28 cellular contexts compared by ENCODE assay signal in genomic region chr6:62090442-62091229, GRCh38.
"Had no signal": no experiment of that assay in that cellular context is flagged by ENCODE, and none has a peak within 500 bp of the region (broad histone marks: within the 10 kb centered on the region; RNA-seq: fewer than 3 reads in every experiment).

No MANE protein-coding gene starts in this region.

- H3K27me3 ChIP-seq: esophagus squamous epithelium, heart left ventricle, hepatocyte, ovary, sigmoid colon, suprapubic skin, transverse colon, upper lobe of right lung, uterus had no signal

- H3K4me3 Mint-ChIP-seq: effector memory CD8-positive, alpha-beta T cell; mesothelial cell of epicardium; naive thymus-derived CD4-positive, alpha-beta T cell; nephron; stimulated activated naive CD8-positive, alpha-beta T cell treated with anti-CD3 and anti-CD28 coated beads, Interleukin-15, amount 100 ng/mL, for 72 hours had no signal

- H2AFZ ChIP-seq: hepatocyte had no signal

- H3K79me2 ChIP-seq: hepatocyte had no signal

- H3K4me1 Mint-ChIP-seq: mesothelial cell of epicardium; naive thymus-derived CD4-positive, alpha-beta T cell; nephron; stimulated activated naive CD8-positive, alpha-beta T cell treated with anti-CD3 and anti-CD28 coated beads, Interleukin-15, amount 100 ng/mL, for 72 hours had no signal

- H3K9me3 ChIP-seq: esophagus squamous epithelium, mucosa of descending colon, ovary, psoas muscle, sigmoid colon, suprapubic skin, transverse colon, upper lobe of right lung, uterus had no signal

- H3K27ac ChIP-seq: esophagus squamous epithelium, heart left ventricle, hepatocyte, ovary, psoas muscle, sigmoid colon, suprapubic skin, transverse colon, upper lobe of right lung, uterus had no signal

- H3K4me2 ChIP-seq: hepatocyte had no signal

- H3K4me1 ChIP-seq: esophagus squamous epithelium, heart left ventricle, psoas muscle, sigmoid colon, suprapubic skin, transverse colon, upper lobe of right lung, uterus had no signal

- DNase-seq: cortex of kidney; effector memory CD8-positive, alpha-beta T cell; erythroblast; esophagus squamous epithelium; foreskin melanocyte; heart left ventricle; kidney; mesenchymal stem cell; mucosa of descending colon; naive thymus-derived CD4-positive, alpha-beta T cell; nucleus accumbens; ovary; posterior cingulate gyrus; psoas muscle; right cardiac atrium; sigmoid colon; stimulated activated CD4-positive, alpha-beta T cell treated with anti-CD3 and anti-CD28 coated beads, Interleukin-4, amount 100 ng/mL, for 4 hours; stimulated activated naive CD4-positive, alpha-beta T cell; stimulated activated naive CD8-positive, alpha-beta T cell treated with anti-CD3 and anti-CD28 coated beads, Interleukin-15, amount 100 ng/mL, for 72 hours; transverse colon; upper lobe of right lung; uterus had no signal

- H3K36me3 ChIP-seq: esophagus squamous epithelium, heart left ventricle, ovary, sigmoid colon, suprapubic skin, transverse colon, upper lobe of right lung, uterus had no signal

- H3K27ac Mint-ChIP-seq: effector memory CD8-positive, alpha-beta T cell; mesothelial cell of epicardium; naive thymus-derived CD4-positive, alpha-beta T cell; nephron; stimulated activated naive CD8-positive, alpha-beta T cell treated with anti-CD3 and anti-CD28 coated beads, Interleukin-15, amount 100 ng/mL, for 72 hours had no signal

- ATAC-seq: effector memory CD8-positive, alpha-beta T cell; heart left ventricle; left lobe of liver; mucosa of descending colon; naive thymus-derived CD4-positive, alpha-beta T cell; psoas muscle; right cardiac atrium; stimulated activated naive CD8-positive, alpha-beta T cell treated with anti-CD3 and anti-CD28 coated beads, Interleukin-15, amount 100 ng/mL, for 72 hours; upper lobe of right lung had no signal

- H3K36me3 Mint-ChIP-seq: mesothelial cell of epicardium; naive thymus-derived CD4-positive, alpha-beta T cell had no signal

- H3K4me3 ChIP-seq: esophagus squamous epithelium, heart left ventricle, hepatocyte, lung, mucosa of descending colon, ovary, psoas muscle, sigmoid colon, suprapubic skin, transverse colon, upper lobe of right lung, uterus had no signal

- H3K27me3 Mint-ChIP-seq: effector memory CD8-positive, alpha-beta T cell; naive thymus-derived CD4-positive, alpha-beta T cell; stimulated activated naive CD8-positive, alpha-beta T cell treated with anti-CD3 and anti-CD28 coated beads, Interleukin-15, amount 100 ng/mL, for 72 hours had no signal

- H3K9me3 Mint-ChIP-seq: mesothelial cell of epicardium, nephron had no signal
